ENCODE assay signal across 16 cellular contexts in the genomic region with DNA sequence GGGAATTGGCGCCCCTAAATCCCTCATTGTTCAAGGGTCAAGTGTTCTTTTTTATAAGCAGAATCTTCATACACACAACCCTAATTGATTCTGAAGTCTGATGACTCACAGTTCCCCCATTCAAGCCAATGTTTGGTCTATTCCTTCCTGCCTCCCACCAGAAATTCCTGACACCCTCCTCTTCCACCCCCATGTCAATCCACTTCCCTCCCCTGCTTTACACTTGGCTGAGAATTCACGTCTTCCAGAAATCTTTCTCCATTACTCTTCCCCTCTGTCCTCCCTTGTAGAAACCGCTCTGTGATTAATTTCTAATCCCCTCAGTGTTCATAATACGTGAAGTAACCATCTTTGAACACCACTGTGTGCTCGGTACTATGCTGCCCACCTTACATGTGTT.
"Had no signal": no experiment of that assay in that cellular context is flagged by ENCODE, and none has a peak within 500 bp of the region (broad histone marks: within the 10 kb centered on the region; RNA-seq: fewer than 3 reads in every experiment).

No MANE protein-coding gene starts in this region.

- ATAC-seq: activated T-helper 17 cell treated with anti-CD3 and anti-CD28 coated beads, Interleukin-2, amount 50 U/mL, for 72 hours; gastroesophageal sphincter; lower lobe of right lung; natural killer cell treated with Interleukin-12 subunit alpha and Interleukin-12 subunit beta and Interleukin-15 and Interleukin-18, amount 100 ng/mL, for 72 hours; stimulated activated naive B cell treated with anti-CD40 and anti-IgM and Interleukin-4, amounts not matched to agents 10 μg/mL and 1 μg/mL and 100 μg/mL, for 72 hours had no signal

- H3K4me3 ChIP-seq: colonic mucosa, gastroesophageal sphincter, heart left ventricle, lower lobe of right lung, thoracic aorta, upper lobe of left lung had no signal

- DNase-seq: activated CD4-positive, alpha-beta T cell treated with anti-CD3 and anti-CD28 coated beads, Interleukin-2, amount 50 U/mL, for 4 hours; activated naive CD4-positive, alpha-beta T cell treated with Interleukin-2 at 50 U/mL for 16 hours; activated naive CD8-positive, alpha-beta T cell treated with anti-CD3 and anti-CD28 coated beads, Interleukin-2, amount 10 ng/mL, durations not matched to agents 7 days and 5 days; activated T-cell treated with anti-CD3 and anti-CD28 coated beads for 4 hours; anterior cingulate cortex; colonic mucosa; heart left ventricle; lower lobe of right lung; posterior cingulate gyrus; retina; stimulated activated naive B cell treated with anti-CD40 and anti-IgM and Interleukin-4, amounts not matched to agents 10 μg/mL and 1 μg/mL and 100 μg/mL, for 72 hours; upper lobe of left lung had no signal
